Comparison of ENCODE assay signal across 24 cellular contexts in genomic region chr2:20188201-20188600, GRCh38. TPM values are rescaled to one million over a fixed set of nuclear protein-coding genes. Genes with fewer than 3 reads are reported as not detected.
DNase-seq lines count a peak whose midpoint lies in the region; ATAC-seq and TF ChIP-seq lines count a peak whose summit lies in the region.
"Had no signal": no experiment of that assay in that cellular context is flagged by ENCODE, and none has a peak within 500 bp of the region (broad histone marks: within the 10 kb centered on the region; RNA-seq: fewer than 3 reads in every experiment).

No MANE protein-coding gene starts in this region.

- H3K4me3 ChIP-seq in right cardiac atrium (ENCODE audit: low read length) (no peak overlapping the region), mesendoderm (ENCODE audit: low read length) (no peak overlapping the region), osteoblast (ENCODE audit: insufficient read depth, low read length) (no peak overlapping the region), foreskin fibroblast (ENCODE audit: low read depth in 1 of 2, low read length in 2 of 2) (no peak overlapping the region), BE2C (ENCODE audit: low read depth, low read length) (no peak overlapping the region)
- H3K4me3 ChIP-seq: MG63, PC-9, SK-N-MC had no signal

- 80% methylated on average over 2 of the region's 2 CpGs for WGBS in right cardiac atrium
- no CpG with 5 or more reads among the region's 2 CpGs for WGBS in mesendoderm (ENCODE audit: extremely low coverage, insufficient coverage, low lambda C conversion rate)

- H3K4me2 ChIP-seq in mesendoderm (ENCODE audit: low read length) (no peak overlapping the region), osteoblast (ENCODE audit: insufficient read depth, low read length) (no peak overlapping the region)
- H3K4me2 ChIP-seq: PC-9 had no signal

- ATAC-seq in Right ventricle myocardium superior (ENCODE audit: poor library complexity) = no peak
- no peak for ATAC-seq in right cardiac atrium
- ATAC-seq: CD8-positive, alpha-beta T cell had no signal

- H3K27me3 ChIP-seq in right cardiac atrium (ENCODE audit: control insufficient read depth, insufficient read depth) (no peaks in the 10 kb centered on the region), mesendoderm (ENCODE audit: insufficient read depth, low read length, poor library complexity) (no peaks in the 10 kb centered on the region), osteoblast (ENCODE audit: insufficient read depth, low read length) (no peaks in the 10 kb centered on the region), BE2C (no peaks in the 10 kb centered on the region)
- H3K27me3 ChIP-seq: MG63 had no signal

- H4K8ac ChIP-seq in mesendoderm (ENCODE audit: low read depth, low read length) = no peak overlapping the region

- H3K18ac ChIP-seq in mesendoderm (ENCODE audit: low read length) = no peak overlapping the region

- H4K5ac ChIP-seq in mesendoderm (ENCODE audit: low read length) = no peak overlapping the region

- CTCF ChIA-PET in RWPE1 (lab: Yijun Ruan, JAX) = no interaction called here

- H2AFZ ChIP-seq in osteoblast (ENCODE audit: low read length) = no peak overlapping the region
- H2AFZ ChIP-seq: PC-9 had no signal

- no peak overlapping the region for H3K9ac ChIP-seq in mesendoderm (ENCODE audit: low read length)

- no peak overlapping the region for H3K23ac ChIP-seq in mesendoderm (ENCODE audit: low read length)

- H3K56ac ChIP-seq in mesendoderm (ENCODE audit: low read length) = peak overlapping the region; percentile 9

- H2BK120ac ChIP-seq in mesendoderm (ENCODE audit: low read depth, low read length) = no peak overlapping the region

- no peaks in the 10 kb centered on the region for H3K9me3 ChIP-seq in right cardiac atrium (ENCODE audit: control insufficient read depth, low read length)
- no peaks in the 10 kb centered on the region for H3K9me3 ChIP-seq in osteoblast (ENCODE audit: low read depth, low read length)
- H3K9me3 ChIP-seq in BE2C = no peaks in the 10 kb centered on the region
- H3K9me3 ChIP-seq: Caco-2, MG63 had no signal

- H3K79me1 ChIP-seq in mesendoderm (ENCODE audit: low read length) = no peaks in the 10 kb centered on the region

- POLR2A ChIA-PET in RWPE1 (lab: Yijun Ruan, JAX; ENCODE audit: low non-redundant PET) = no interaction called here

- H2BK5ac ChIP-seq in mesendoderm (ENCODE audit: low read length) = no peak overlapping the region

- H3K27ac ChIP-seq in right cardiac atrium (ENCODE audit: low read length) (no peak overlapping the region), RWPE1 (peak overlapping the region; percentile 99), mesendoderm (ENCODE audit: low read depth, low read length) (no peak overlapping the region), osteoblast (ENCODE audit: low read depth, low read length) (no peak overlapping the region)
- H3K27ac ChIP-seq: C4-2B, PC-9, SK-N-MC had no signal

- H3K4me1 ChIP-seq in right cardiac atrium (ENCODE audit: control insufficient read depth, insufficient read depth, low read length) (no peaks in the 10 kb centered on the region), mesendoderm (ENCODE audit: control insufficient read depth, low read depth, low read length) (peaks cover 5% of the 10 kb centered on the region), osteoblast (ENCODE audit: insufficient read depth, low read length) (peaks cover 12% of the 10 kb centered on the region), BE2C (no peaks in the 10 kb centered on the region; the same call in 1 of the 2 replicates)

- H3K79me2 ChIP-seq in mesendoderm (ENCODE audit: control insufficient read depth, insufficient read depth, low read length) = no peaks in the 10 kb centered on the region
- no peaks in the 10 kb centered on the region for H3K79me2 ChIP-seq in osteoblast (ENCODE audit: insufficient read depth, low read length)

- no peaks in the 10 kb centered on the region for H4K20me1 ChIP-seq in osteoblast (ENCODE audit: insufficient read depth, low read length)

- no peak overlapping the region for H2AK5ac ChIP-seq in mesendoderm (ENCODE audit: low read length)

- DNase-seq in Right ventricle myocardium superior (peak; percentile 13), right cardiac atrium (no peak), RWPE1 (ENCODE audit: low spot score) (no peak), mesendoderm (no peak), osteoblast (ENCODE audit: insufficient read length, low spot score, missing footprints) (peak; percentile 18), foreskin fibroblast (no peak), BE2C (no peak), DMS79 (lab: John Stamatoyannopoulos, UW) (no peak)
- DNase-seq: 8988T; Caco-2; CD8-positive, alpha-beta T cell; GF-D8; IMR-90; KG1; MG63; NCI-H1694; NCI-H2029 treated with DMSO at 0.1 percent for 48 hours; NCI-H446 treated with DMSO at 0.1 percent for 48 hours; NK-92 treated with Interleukin-12 subunit alpha and Interleukin-12 subunit beta, amount 100 ng/mL, for 24 hours; PC-9; SHP77 treated with DMSO at 0.1 percent for 48 hours; SW 1271 had no signal

- H3K4ac ChIP-seq in mesendoderm (ENCODE audit: low read depth, low read length) = no peak overlapping the region

- no peak overlapping the region for H2BK15ac ChIP-seq in mesendoderm (replicated peaks; ENCODE audit: low read depth)

- intact Hi-C loops in Right ventricle myocardium superior (cut with DNase I) = no loop called here
- intact Hi-C loops in right cardiac atrium (cut with DNase I) = no loop called here

- TF ChIP-seq CTCF in RWPE1 (conservative IDR thresholded peaks at IDR 0.05; ENCODE audit: low read depth) = no peak
- TF ChIP-seq CTCF in osteoblast (IDR thresholded peaks at IDR 0.05; ENCODE audit: extremely low read depth, low read depth, low read length) = no peak
- no peak for TF ChIP-seq CTCF in foreskin fibroblast (IDR thresholded peaks at IDR 0.05; ENCODE audit: low read depth, low read length)
- no peak for TF ChIP-seq CTCF in BE2C (IDR thresholded peaks at IDR 0.05; ENCODE audit: low read depth, low read length)

- H3K36me3 ChIP-seq in mesendoderm (ENCODE audit: control insufficient read depth, insufficient read depth, low read length) (no peaks in the 10 kb centered on the region), osteoblast (ENCODE audit: insufficient read depth, low read length) (no peaks in the 10 kb centered on the region), BE2C (no peaks in the 10 kb centered on the region)
- H3K36me3 ChIP-seq: MG63 had no signal

RNA-seq across cellular contexts. Expression of gene SDC1, which starts 36.7 kb away (rescaled TPM):
- total RNA-seq in Right ventricle myocardium superior (0.11 TPM), right cardiac atrium (under 1 TPM; 0.09 to 0.25 (median 0.20) TPM), osteoblast (7.6 and 11.8 TPM in 2 replicates)
- polyA plus RNA-seq in right cardiac atrium = 0.23 TPM
- polyA plus RNA-seq in mesendoderm (2013, experiment 1 of 2) = 27.6 TPM
- polyA plus RNA-seq in mesendoderm (2013, experiment 2 of 2) = 27.4 TPM
- polyA plus RNA-seq in BE2C (2012; ENCODE audit: insufficient read depth, insufficient read length, low read depth) = 21.2 TPM
- total RNA-seq: CD8-positive, alpha-beta T cell had no signal

Comparison
In these comparisons a context has a peak if more than half of its experiments do, and no peak if none do; other contexts are left out.
1. DNase-seq: peak in Right ventricle myocardium superior (single experiment) and osteoblast (single experiment); none in right cardiac atrium (0 of 3), RWPE1 (single experiment), mesendoderm (single experiment), foreskin fibroblast (0 of 2), BE2C (single experiment) and DMS79 (single experiment).